In genomic region chr19:46783670-46784069, GRCh38 we compare ENCODE assay signal across 1 cellular context.
TF ChIP-seq lines count a peak whose summit lies in the region.

No MANE protein-coding gene starts in this region.

TF ChIP-seq in IMR-90, 13 proteins besides CTCF, POLR2A, EP300 and RAD21:
- TF ChIP-seq ELK1 (IDR thresholded peaks at IDR 0.05; ENCODE audit: borderline replicate concordance, low read depth, low read length), result no peak
- TF ChIP-seq RCOR1 (IDR thresholded peaks at IDR 0.05; ENCODE audit: insufficient replicate concordance, low read length), result no peak
- TF ChIP-seq MAZ (IDR thresholded peaks at IDR 0.05; ENCODE audit: borderline replicate concordance, low read depth, low read length), result no peak
- no peak for TF ChIP-seq NFE2L2 (IDR thresholded peaks at IDR 0.05; ENCODE audit: low read depth, low read length)
- no peak for TF ChIP-seq MXI1 (IDR thresholded peaks at IDR 0.05; ENCODE audit: borderline replicate concordance, low read depth, low read length)
- no peak for TF ChIP-seq FOS (IDR thresholded peaks at IDR 0.05; ENCODE audit: low read depth, low read length)
- TF ChIP-seq RFX5 (IDR thresholded peaks at IDR 0.05; ENCODE audit: low read depth, low read length), result no peak
- TF ChIP-seq CEBPB (IDR thresholded peaks at IDR 0.05; ENCODE audit: low read depth, low read length), result no peak
- no peak for TF ChIP-seq SMC3 (IDR thresholded peaks at IDR 0.05; ENCODE audit: low read depth, low read length)
- TF ChIP-seq MAFK (IDR thresholded peaks at IDR 0.05; ENCODE audit: low read depth, low read length), result no peak
